ENCODE assay signal across 1 cellular context in the genomic region with DNA sequence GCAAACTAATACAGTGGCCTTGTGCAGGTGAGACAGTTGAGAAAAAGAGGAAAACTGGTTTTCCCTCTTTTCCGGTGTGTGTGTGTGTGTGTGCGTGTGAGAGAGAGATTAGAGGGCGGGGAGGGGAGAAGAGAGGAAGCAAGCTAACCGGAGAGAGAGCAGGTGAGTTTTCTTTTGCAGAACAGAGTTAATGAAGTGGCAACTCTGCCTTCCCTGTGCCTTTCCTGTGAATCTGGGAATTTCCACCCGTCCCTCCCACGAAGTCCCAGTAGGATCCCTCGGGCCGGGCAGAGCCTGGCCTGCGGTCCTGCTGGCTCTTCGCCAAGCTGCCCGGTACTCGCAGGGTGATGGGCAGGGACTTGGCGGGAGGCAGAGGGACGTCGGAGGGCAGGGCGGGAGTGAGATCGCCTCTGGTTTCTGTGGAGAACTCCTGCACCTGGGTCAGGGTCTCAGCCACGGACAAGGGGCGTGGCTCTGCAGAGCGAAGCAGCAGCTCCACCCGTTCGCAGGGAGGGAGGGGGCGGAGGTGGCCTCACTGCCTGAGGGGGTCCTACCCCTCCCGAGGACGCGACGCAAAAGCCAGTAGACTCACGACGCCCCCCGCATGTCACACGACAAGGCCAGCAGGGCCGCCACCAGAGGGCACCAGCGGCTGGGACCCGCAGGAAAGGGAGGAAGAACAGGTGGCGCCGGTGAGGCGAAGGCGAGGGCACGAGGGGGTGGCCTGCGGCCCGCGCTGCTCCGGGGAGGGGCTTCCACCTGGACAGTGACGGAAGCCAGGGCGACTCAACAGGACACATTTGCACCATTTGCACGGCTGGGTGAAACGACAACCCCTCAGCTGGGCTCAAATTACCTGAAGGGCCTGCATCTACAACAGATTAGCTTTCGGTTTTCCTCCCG.
TF ChIP-seq lines count a peak whose summit lies in the region.

No MANE protein-coding gene starts in this region.

TF ChIP-seq in K562, 482 proteins besides CTCF, POLR2A, EP300 and RAD21 (continued from another document and continues in another):
- TF ChIP-seq MCM7 (IDR thresholded peaks at IDR 0.05) (no peak), SUPT5H (IDR thresholded peaks at IDR 0.05) (no peak), ZSCAN29 (IDR thresholded peaks at IDR 0.05) (no peak), FOXM1 (IDR thresholded peaks at IDR 0.05; ENCODE audit: low read depth) (no peak), FOXM1 (CRISPR knock-in tag; IDR thresholded peaks at IDR 0.05; ENCODE audit: low read depth) (peak; percentile 99), HMGN3 (IDR thresholded peaks at IDR 0.05; ENCODE audit: borderline replicate concordance, extremely low read depth, insufficient read length, low read depth, low read length) (peak; percentile 88), MIER1 (IDR thresholded peaks at IDR 0.05; ENCODE audit: low read depth) (no peak), OTX1 (CRISPR knock-in tag; IDR thresholded peaks at IDR 0.05) (no peak), ZNF445 (CRISPR knock-in tag; IDR thresholded peaks at IDR 0.05; ENCODE audit: low read depth) (no peak), ZNF583 (CRISPR knock-in tag; IDR thresholded peaks at IDR 0.05) (no peak), SLC30A9 (CRISPR knock-in tag; IDR thresholded peaks at IDR 0.05) (no peak), NELFE (IDR thresholded peaks at IDR 0.05; ENCODE audit: insufficient read depth, insufficient read length) (no peak), ELF2 (CRISPR knock-in tag; IDR thresholded peaks at IDR 0.05) (no peak), ZC3H8 (IDR thresholded peaks at IDR 0.05) (no peak), NR2C2 (CRISPR knock-in tag; IDR thresholded peaks at IDR 0.05) (peak; percentile 75; the same call in 1 of the 2 replicates), NR2C2 (tag; IDR thresholded peaks at IDR 0.05) (no peak), ZNF146 (CRISPR knock-in tag; IDR thresholded peaks at IDR 0.05; ENCODE audit: unreplicated experiment) (no peak), ZNF507 (tag; conservative IDR thresholded peaks at IDR 0.05) (no peak), PURB (CRISPR knock-in tag; IDR thresholded peaks at IDR 0.05; ENCODE audit: low read depth) (peak; percentile 77; the same call in 1 of the 2 replicates), ZNF212 (CRISPR knock-in tag; IDR thresholded peaks at IDR 0.05) (no peak), ZNF699 (CRISPR knock-in tag; IDR thresholded peaks at IDR 0.05; ENCODE audit: insufficient replicate concordance) (no peak), MYBL2 (IDR thresholded peaks at IDR 0.05; ENCODE audit: low read depth) (no peak), MYBL2 (CRISPR knock-in tag; IDR thresholded peaks at IDR 0.05; ENCODE audit: borderline replicate concordance) (0 out of 2 replicates have a peak, but pooled peaks have one; percentile 30), LARP7 (IDR thresholded peaks at IDR 0.05) (no peak), ZNF3 (CRISPR knock-in tag; IDR thresholded peaks at IDR 0.05) (no peak), PHF8 (IDR thresholded peaks at IDR 0.05; ENCODE audit: borderline replicate concordance, low read length) (peak; percentile 26; the same call in 1 of the 2 replicates), BCL6 (CRISPR knock-in tag; IDR thresholded peaks at IDR 0.05) (no peak), SRF (CRISPR knock-in tag; IDR thresholded peaks at IDR 0.05) (peak in 1 of 2 experiments; percentile 82; a peak in 1 of 4 replicates), TSC22D4 (tag; IDR thresholded peaks at IDR 0.05) (no peak), TGIF2 (CRISPR knock-in tag; IDR thresholded peaks at IDR 0.05) (peak; percentile 96; the same call in 1 of the 2 replicates), ZFX (CRISPR knock-in tag; IDR thresholded peaks at IDR 0.05) (peak; percentile 96), CBX3 (IDR thresholded peaks at IDR 0.05; ENCODE audit: borderline replicate concordance in 1 of 2, low read length in 2 of 2) (peak in 1 of 2 experiments; percentile 96; a peak in 1 of 3 replicates), PTRF (tag; IDR thresholded peaks at IDR 0.05) (no peak), ZBTB1 (CRISPR knock-in tag; IDR thresholded peaks at IDR 0.05; ENCODE audit: borderline replicate concordance, low read depth) (peak; percentile 92), ZNF143 (CRISPR knock-in tag; IDR thresholded peaks at IDR 0.05) (peak; percentile 60; the same call in 1 of the 2 replicates)
- TF ChIP-seq, protein P1, sequence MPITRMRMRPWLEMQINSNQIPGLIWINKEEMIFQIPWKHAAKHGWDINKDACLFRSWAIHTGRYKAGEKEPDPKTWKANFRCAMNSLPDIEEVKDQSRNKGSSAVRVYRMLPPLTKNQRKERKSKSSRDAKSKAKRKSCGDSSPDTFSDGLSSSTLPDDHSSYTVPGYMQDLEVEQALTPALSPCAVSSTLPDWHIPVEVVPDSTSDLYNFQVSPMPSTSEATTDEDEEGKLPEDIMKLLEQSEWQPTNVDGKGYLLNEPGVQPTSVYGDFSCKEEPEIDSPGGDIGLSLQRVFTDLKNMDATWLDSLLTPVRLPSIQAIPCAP (CRISPR knock-in tag; IDR thresholded peaks at IDR 0.05; ENCODE audit: borderline replicate concordance), result peak; percentile 97; the same call in 1 of the 2 replicates
- TF ChIP-seq, protein P2, sequence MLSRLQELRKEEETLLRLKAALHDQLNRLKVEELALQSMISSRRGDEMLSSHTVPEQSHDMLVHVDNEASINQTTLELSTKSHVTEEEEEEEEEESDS (CRISPR knock-in tag; IDR thresholded peaks at IDR 0.05), result no peak
- TF ChIP-seq, protein P3, sequence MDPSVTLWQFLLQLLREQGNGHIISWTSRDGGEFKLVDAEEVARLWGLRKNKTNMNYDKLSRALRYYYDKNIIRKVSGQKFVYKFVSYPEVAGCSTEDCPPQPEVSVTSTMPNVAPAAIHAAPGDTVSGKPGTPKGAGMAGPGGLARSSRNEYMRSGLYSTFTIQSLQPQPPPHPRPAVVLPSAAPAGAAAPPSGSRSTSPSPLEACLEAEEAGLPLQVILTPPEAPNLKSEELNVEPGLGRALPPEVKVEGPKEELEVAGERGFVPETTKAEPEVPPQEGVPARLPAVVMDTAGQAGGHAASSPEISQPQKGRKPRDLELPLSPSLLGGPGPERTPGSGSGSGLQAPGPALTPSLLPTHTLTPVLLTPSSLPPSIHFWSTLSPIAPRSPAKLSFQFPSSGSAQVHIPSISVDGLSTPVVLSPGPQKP (CRISPR knock-in tag; IDR thresholded peaks at IDR 0.05), result 0 out of 2 replicates have a peak, but pooled peaks have one; percentile 79
- TF ChIP-seq, protein P4, sequence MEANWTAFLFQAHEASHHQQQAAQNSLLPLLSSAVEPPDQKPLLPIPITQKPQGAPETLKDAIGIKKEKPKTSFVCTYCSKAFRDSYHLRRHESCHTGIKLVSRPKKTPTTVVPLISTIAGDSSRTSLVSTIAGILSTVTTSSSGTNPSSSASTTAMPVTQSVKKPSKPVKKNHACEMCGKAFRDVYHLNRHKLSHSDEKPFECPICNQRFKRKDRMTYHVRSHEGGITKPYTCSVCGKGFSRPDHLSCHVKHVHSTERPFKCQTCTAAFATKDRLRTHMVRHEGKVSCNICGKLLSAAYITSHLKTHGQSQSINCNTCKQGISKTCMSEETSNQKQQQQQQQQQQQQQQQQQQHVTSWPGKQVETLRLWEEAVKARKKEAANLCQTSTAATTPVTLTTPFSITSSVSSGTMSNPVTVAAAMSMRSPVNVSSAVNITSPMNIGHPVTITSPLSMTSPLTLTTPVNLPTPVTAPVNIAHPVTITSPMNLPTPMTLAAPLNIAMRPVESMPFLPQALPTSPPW (CRISPR knock-in tag; IDR thresholded peaks at IDR 0.05), result peak; percentile 76
- TF ChIP-seq, protein P5, sequence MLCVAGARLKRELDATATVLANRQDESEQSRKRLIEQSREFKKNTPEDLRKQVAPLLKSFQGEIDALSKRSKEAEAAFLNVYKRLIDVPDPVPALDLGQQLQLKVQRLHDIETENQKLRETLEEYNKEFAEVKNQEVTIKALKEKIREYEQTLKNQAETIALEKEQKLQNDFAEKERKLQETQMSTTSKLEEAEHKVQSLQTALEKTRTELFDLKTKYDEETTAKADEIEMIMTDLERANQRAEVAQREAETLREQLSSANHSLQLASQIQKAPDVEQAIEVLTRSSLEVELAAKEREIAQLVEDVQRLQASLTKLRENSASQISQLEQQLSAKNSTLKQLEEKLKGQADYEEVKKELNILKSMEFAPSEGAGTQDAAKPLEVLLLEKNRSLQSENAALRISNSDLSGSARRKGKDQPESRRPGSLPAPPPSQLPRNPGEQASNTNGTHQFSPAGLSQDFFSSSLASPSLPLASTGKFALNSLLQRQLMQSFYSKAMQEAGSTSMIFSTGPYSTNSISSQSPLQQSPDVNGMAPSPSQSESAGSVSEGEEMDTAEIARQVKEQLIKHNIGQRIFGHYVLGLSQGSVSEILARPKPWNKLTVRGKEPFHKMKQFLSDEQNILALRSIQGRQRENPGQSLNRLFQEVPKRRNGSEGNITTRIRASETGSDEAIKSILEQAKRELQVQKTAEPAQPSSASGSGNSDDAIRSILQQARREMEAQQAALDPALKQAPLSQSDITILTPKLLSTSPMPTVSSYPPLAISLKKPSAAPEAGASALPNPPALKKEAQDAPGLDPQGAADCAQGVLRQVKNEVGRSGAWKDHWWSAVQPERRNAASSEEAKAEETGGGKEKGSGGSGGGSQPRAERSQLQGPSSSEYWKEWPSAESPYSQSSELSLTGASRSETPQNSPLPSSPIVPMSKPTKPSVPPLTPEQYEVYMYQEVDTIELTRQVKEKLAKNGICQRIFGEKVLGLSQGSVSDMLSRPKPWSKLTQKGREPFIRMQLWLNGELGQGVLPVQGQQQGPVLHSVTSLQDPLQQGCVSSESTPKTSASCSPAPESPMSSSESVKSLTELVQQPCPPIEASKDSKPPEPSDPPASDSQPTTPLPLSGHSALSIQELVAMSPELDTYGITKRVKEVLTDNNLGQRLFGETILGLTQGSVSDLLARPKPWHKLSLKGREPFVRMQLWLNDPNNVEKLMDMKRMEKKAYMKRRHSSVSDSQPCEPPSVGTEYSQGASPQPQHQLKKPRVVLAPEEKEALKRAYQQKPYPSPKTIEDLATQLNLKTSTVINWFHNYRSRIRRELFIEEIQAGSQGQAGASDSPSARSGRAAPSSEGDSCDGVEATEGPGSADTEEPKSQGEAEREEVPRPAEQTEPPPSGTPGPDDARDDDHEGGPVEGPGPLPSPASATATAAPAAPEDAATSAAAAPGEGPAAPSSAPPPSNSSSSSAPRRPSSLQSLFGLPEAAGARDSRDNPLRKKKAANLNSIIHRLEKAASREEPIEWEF (CRISPR knock-in tag; IDR thresholded peaks at IDR 0.05), result no peak
- TF ChIP-seq, protein P6, sequence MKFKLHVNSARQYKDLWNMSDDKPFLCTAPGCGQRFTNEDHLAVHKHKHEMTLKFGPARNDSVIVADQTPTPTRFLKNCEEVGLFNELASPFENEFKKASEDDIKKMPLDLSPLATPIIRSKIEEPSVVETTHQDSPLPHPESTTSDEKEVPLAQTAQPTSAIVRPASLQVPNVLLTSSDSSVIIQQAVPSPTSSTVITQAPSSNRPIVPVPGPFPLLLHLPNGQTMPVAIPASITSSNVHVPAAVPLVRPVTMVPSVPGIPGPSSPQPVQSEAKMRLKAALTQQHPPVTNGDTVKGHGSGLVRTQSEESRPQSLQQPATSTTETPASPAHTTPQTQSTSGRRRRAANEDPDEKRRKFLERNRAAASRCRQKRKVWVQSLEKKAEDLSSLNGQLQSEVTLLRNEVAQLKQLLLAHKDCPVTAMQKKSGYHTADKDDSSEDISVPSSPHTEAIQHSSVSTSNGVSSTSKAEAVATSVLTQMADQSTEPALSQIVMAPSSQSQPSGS (CRISPR knock-in tag; IDR thresholded peaks at IDR 0.05), result peak; percentile 86
- TF ChIP-seq, protein P7, sequence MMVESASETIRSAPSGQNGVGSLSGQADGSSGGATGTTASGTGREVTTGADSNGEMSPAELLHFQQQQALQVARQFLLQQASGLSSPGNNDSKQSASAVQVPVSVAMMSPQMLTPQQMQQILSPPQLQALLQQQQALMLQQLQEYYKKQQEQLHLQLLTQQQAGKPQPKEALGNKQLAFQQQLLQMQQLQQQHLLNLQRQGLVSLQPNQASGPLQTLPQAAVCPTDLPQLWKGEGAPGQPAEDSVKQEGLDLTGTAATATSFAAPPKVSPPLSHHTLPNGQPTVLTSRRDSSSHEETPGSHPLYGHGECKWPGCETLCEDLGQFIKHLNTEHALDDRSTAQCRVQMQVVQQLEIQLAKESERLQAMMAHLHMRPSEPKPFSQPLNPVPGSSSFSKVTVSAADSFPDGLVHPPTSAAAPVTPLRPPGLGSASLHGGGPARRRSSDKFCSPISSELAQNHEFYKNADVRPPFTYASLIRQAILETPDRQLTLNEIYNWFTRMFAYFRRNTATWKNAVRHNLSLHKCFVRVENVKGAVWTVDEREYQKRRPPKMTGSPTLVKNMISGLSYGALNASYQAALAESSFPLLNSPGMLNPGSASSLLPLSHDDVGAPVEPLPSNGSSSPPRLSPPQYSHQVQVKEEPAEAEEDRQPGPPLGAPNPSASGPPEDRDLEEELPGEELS (CRISPR knock-in tag; IDR thresholded peaks at IDR 0.05; ENCODE audit: borderline replicate concordance), result peak; percentile 99
- TF ChIP-seq, protein P8, sequence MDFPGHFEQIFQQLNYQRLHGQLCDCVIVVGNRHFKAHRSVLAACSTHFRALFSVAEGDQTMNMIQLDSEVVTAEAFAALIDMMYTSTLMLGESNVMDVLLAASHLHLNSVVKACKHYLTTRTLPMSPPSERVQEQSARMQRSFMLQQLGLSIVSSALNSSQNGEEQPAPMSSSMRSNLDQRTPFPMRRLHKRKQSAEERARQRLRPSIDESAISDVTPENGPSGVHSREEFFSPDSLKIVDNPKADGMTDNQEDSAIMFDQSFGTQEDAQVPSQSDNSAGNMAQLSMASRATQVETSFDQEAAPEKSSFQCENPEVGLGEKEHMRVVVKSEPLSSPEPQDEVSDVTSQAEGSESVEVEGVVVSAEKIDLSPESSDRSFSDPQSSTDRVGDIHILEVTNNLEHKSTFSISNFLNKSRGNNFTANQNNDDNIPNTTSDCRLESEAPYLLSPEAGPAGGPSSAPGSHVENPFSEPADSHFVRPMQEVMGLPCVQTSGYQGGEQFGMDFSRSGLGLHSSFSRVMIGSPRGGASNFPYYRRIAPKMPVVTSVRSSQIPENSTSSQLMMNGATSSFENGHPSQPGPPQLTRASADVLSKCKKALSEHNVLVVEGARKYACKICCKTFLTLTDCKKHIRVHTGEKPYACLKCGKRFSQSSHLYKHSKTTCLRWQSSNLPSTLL (IDR thresholded peaks at IDR 0.05), result no peak
- TF ChIP-seq, protein P9, sequence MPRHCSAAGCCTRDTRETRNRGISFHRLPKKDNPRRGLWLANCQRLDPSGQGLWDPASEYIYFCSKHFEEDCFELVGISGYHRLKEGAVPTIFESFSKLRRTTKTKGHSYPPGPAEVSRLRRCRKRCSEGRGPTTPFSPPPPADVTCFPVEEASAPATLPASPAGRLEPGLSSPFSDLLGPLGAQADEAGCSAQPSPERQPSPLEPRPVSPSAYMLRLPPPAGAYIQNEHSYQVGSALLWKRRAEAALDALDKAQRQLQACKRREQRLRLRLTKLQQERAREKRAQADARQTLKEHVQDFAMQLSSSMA (CRISPR knock-in tag; IDR thresholded peaks at IDR 0.05), result no peak
- TF ChIP-seq, protein P10, sequence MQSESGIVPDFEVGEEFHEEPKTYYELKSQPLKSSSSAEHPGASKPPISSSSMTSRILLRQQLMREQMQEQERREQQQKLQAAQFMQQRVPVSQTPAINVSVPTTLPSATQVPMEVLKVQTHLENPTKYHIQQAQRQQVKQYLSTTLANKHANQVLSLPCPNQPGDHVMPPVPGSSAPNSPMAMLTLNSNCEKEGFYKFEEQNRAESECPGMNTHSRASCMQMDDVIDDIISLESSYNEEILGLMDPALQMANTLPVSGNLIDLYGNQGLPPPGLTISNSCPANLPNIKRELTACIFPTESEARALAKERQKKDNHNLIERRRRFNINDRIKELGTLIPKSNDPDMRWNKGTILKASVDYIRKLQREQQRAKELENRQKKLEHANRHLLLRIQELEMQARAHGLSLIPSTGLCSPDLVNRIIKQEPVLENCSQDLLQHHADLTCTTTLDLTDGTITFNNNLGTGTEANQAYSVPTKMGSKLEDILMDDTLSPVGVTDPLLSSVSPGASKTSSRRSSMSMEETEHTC (IDR thresholded peaks at IDR 0.05), result peak; percentile 43; the same call in 1 of the 2 replicates
- TF ChIP-seq, protein P11, sequence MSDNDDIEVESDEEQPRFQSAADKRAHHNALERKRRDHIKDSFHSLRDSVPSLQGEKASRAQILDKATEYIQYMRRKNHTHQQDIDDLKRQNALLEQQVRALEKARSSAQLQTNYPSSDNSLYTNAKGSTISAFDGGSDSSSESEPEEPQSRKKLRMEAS (CRISPR knock-in tag; IDR thresholded peaks at IDR 0.05), result peak; percentile 99
